ENCODE assay signal across 22 cellular contexts in genomic region chr12:92393504-92393903, GRCh38.
DNase-seq lines count a peak whose midpoint lies in the region; ATAC-seq, FAIRE-seq and TF ChIP-seq lines count a peak whose summit lies in the region.
"Had no signal": no experiment of that assay in that cellular context is flagged by ENCODE, and none has a peak within 500 bp of the region (broad histone marks: within the 10 kb centered on the region; RNA-seq: fewer than 3 reads in every experiment).

No MANE protein-coding gene starts in this region.

- no peaks in the 10 kb centered on the region for H3K27me3 ChIP-seq in small intestine (ENCODE audit: control insufficient read depth in 2 of 2, insufficient read depth in 2 of 2, low read length in 2 of 2)
- H3K27me3 ChIP-seq: heart left ventricle, SJSA1, suprapubic skin had no signal

- WGBS in small intestine, 3 donors = 90 to 97% (median 97%) methylated on average over 7 of the region's 7 CpGs

- POLR2A ChIA-PET in activated CD8-positive, alpha-beta T cell treated with anti-CD3 and anti-CD28 coated beads for 36 hours (lab: Charles Lee) = interaction anchor here (1.1 to 1.2 kb wide), 2 partner anchors 9 to 10 kb away, joined by 3 to 5 read pairs; no protein-coding TSS in a partner anchor
- POLR2A ChIA-PET in naive thymus-derived CD8-positive, alpha-beta T cell (lab: Charles Lee) = interaction anchor here (0.6 to 1.8 kb wide), 5 partner anchors 10 to 372 kb away, joined by 3 to 7 read pairs (median 3); no protein-coding TSS in a partner anchor

- no peak for FAIRE-seq in small intestine (lab: Jason Lieb, UNC)
- FAIRE-seq: HTR-8/SVneo had no signal

- no peak for ATAC-seq in activated CD8-positive, alpha-beta T cell treated with anti-CD3 and anti-CD28 coated beads for 36 hours
- ATAC-seq in naive thymus-derived CD8-positive, alpha-beta T cell = no peak
- no peak for ATAC-seq in HG02981 (IDR thresholded peaks at IDR 0.05; ENCODE audit: unreplicated experiment)
- ATAC-seq: heart left ventricle, left cardiac atrium, psoas muscle had no signal

- peaks cover 65% of the 10 kb centered on the region for H3K4me1 Mint-ChIP-seq in activated CD8-positive, alpha-beta T cell treated with anti-CD3 and anti-CD28 coated beads for 36 hours (ENCODE audit: low read depth)
- H3K4me1 Mint-ChIP-seq in naive thymus-derived CD8-positive, alpha-beta T cell = peaks cover 40 to 87% (median 79%) of the 10 kb centered on the region in 4 donors

- no peak overlapping the region for H3K4me3 ChIP-seq in small intestine (ENCODE audit: low read depth in 1 of 2, low read length in 2 of 2)
- H3K4me3 ChIP-seq: heart left ventricle, psoas muscle, SJSA1, suprapubic skin had no signal

- H3K4me1 ChIP-seq in small intestine (ENCODE audit: control insufficient read depth in 2 of 2, insufficient read depth in 1 of 2, low read depth in 1 of 2, low read length in 1 of 2) = no peaks in the 10 kb centered on the region
- H3K4me1 ChIP-seq: psoas muscle, SJSA1 had no signal

- intact Hi-C loops in activated CD8-positive, alpha-beta T cell treated with anti-CD3 and anti-CD28 coated beads for 36 hours (cut with micrococcal nuclease) = no loop called here

- H3K27ac Mint-ChIP-seq in activated CD8-positive, alpha-beta T cell treated with anti-CD3 and anti-CD28 coated beads for 36 hours = peak overlapping the region; percentile 36
- H3K27ac Mint-ChIP-seq in naive thymus-derived CD8-positive, alpha-beta T cell = peak overlapping the region in 7 of 10 donors; percentile 24 to 95 (median 66)
- H3K27ac Mint-ChIP-seq: memory B cell had no signal

- in situ Hi-C loops in Caki2 (cut with HindIII; ENCODE audit: low pct_unique_long_range_greater_than_20kb, low sequenced_read_pairs) = no loop called here

- no peak overlapping the region for H3K4me3 Mint-ChIP-seq in activated CD8-positive, alpha-beta T cell treated with anti-CD3 and anti-CD28 coated beads for 36 hours
- peak overlapping the region in 1 of 10 donors; percentile 12 for H3K4me3 Mint-ChIP-seq in naive thymus-derived CD8-positive, alpha-beta T cell
- H3K4me3 Mint-ChIP-seq: memory B cell had no signal

- peaks cover 49% of the 10 kb centered on the region for H3K36me3 Mint-ChIP-seq in activated CD8-positive, alpha-beta T cell treated with anti-CD3 and anti-CD28 coated beads for 36 hours (ENCODE audit: low read depth)
- peaks cover 0 to 23% (median 17%) of the 10 kb centered on the region in 3 donors for H3K36me3 Mint-ChIP-seq in naive thymus-derived CD8-positive, alpha-beta T cell

- H3K27ac ChIP-seq in small intestine (ENCODE audit: low read depth in 1 of 2, low read length in 1 of 2) = no peak overlapping the region
- H3K27ac ChIP-seq: heart left ventricle, psoas muscle, SJSA1, suprapubic skin had no signal

- no peaks in the 10 kb centered on the region for H3K27me3 Mint-ChIP-seq in activated CD8-positive, alpha-beta T cell treated with anti-CD3 and anti-CD28 coated beads for 36 hours
- H3K27me3 Mint-ChIP-seq in naive thymus-derived CD8-positive, alpha-beta T cell = no peaks in the 10 kb centered on the region
- H3K27me3 Mint-ChIP-seq: memory B cell had no signal

- CTCF ChIA-PET in activated CD8-positive, alpha-beta T cell treated with anti-CD3 and anti-CD28 coated beads for 36 hours (lab: Charles Lee) = interaction anchor here (1.0 to 1.4 kb wide), 2 partner anchors 9 to 13 kb away, joined by 3 read pairs; no protein-coding TSS in a partner anchor

- DNase-seq in activated CD8-positive, alpha-beta memory T cell treated with anti-CD3 and anti-CD28 coated beads, Interleukin-2, amount 50 U/mL, for 48 hours = peak; percentile 66
- no peak for DNase-seq in activated CD8-positive, alpha-beta memory T cell treated with anti-CD3 and anti-CD28 coated beads for 24 hours
- peak; percentile 9 for DNase-seq in Caki2 (ENCODE audit: low read depth)
- DNase-seq in activated CD8-positive, alpha-beta T cell treated with anti-CD3 and anti-CD28 coated beads for 36 hours = peak; percentile 71
- DNase-seq in naive thymus-derived CD8-positive, alpha-beta T cell = no peak
- DNase-seq in small intestine = no peak
- no peak for DNase-seq in SIG-M5 treated with dmso at 0.1 percent for 504 hours (lab: John Stamatoyannopoulos, UW; ENCODE audit: unreplicated experiment)
- DNase-seq: Calu3, H7, heart left ventricle, KG1, left cardiac atrium, MV-4-11, NCI-H2171 treated with DMSO at 0.1 percent for 48 hours, NCI-H526, psoas muscle, T-helper 1 cell had no signal

- peaks cover 39% of the 10 kb centered on the region for H3K9me3 Mint-ChIP-seq in activated CD8-positive, alpha-beta T cell treated with anti-CD3 and anti-CD28 coated beads for 36 hours
- H3K9me3 Mint-ChIP-seq in naive thymus-derived CD8-positive, alpha-beta T cell = peaks cover 0 to 30% (median 24%) of the 10 kb centered on the region in 9 donors

- H3K36me3 ChIP-seq in small intestine (ENCODE audit: control insufficient read depth in 2 of 2, insufficient read depth in 2 of 2, low read length in 2 of 2) = no peaks in the 10 kb centered on the region
- H3K36me3 ChIP-seq: heart left ventricle, SJSA1, suprapubic skin had no signal

- peaks cover 1% of the 10 kb centered on the region for H3K9me3 ChIP-seq in small intestine (ENCODE audit: control insufficient read depth, low read depth)
- H3K9me3 ChIP-seq: SJSA1, suprapubic skin had no signal

- no peak for TF ChIP-seq CTCF in activated CD8-positive, alpha-beta T cell treated with anti-CD3 and anti-CD28 coated beads for 36 hours (IDR thresholded peaks at IDR 0.05)

Comparison
In these comparisons a context has a peak if more than half of its experiments do, and no peak if none do; other contexts are left out.
1. DNase-seq: peak in activated CD8-positive, alpha-beta memory T cell treated with anti-CD3 and anti-CD28 coated beads, Interleukin-2, amount 50 U/mL, for 48 hours (single experiment), Caki2 (single experiment) and activated CD8-positive, alpha-beta T cell treated with anti-CD3 and anti-CD28 coated beads for 36 hours (single experiment); none in activated CD8-positive, alpha-beta memory T cell treated with anti-CD3 and anti-CD28 coated beads for 24 hours (single experiment), naive thymus-derived CD8-positive, alpha-beta T cell (0 of 10), small intestine (single experiment) and SIG-M5 treated with dmso at 0.1 percent for 504 hours (single experiment).